11 cellular contexts compared by ENCODE assay signal in the genomic region with DNA sequence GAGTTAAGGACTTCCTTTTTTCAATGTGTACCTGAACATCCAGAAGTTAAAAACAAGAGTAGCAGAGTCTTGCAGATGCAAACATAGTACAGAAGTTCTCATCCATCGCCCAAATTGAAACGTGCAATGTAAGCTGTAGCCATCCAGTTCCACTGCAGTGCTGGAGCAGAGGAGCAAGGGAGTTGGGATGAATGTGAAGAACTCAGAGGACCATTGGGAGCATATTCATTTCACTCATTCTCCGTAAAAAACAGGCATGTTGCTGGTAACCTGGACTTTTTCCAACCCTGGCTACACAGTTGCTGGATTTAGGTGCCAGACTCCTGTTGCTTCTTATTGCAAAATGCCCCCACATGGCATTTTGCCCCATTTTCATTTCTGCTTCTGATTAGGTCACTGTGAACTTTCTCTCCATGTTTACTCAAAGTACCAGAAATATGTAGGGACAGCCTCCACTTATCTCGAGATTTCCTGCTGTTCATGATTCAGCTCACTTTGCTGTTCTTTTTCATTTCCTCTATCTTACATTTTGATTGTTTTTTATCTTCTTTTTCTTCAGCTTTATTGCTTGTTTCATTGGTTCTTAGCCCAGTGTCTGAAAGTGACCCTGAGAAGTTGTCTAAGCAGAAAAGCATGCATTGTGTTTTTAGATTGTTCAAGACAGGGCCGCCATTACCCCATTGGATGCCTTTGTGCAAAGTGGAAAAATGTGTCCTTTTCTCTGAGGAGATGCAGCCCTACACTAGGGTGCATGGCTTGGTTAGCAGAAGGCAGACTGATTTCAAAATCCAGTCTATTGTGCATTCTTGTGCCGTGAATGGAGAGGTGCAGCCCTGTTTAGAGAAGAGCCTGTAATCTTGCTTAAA.
DNase-seq lines count a peak whose midpoint lies in the region; ATAC-seq, FAIRE-seq and TF ChIP-seq lines count a peak whose summit lies in the region.
"Had no signal": no experiment of that assay in that cellular context is flagged by ENCODE, and none has a peak within 500 bp of the region (broad histone marks: within the 10 kb centered on the region; RNA-seq: fewer than 3 reads in every experiment).

No MANE protein-coding gene starts in this region.

- peaks cover 18% of the 10 kb centered on the region; the same call in 1 of the 2 replicates for H3F3A ChIP-seq in PC-9 (ENCODE audit: insufficient read depth, low read depth)

- H3K4me2 ChIP-seq in PC-9, result peak overlapping the region; percentile 6; the same call in 1 of the 2 replicates

- H3K9me3 ChIP-seq in right atrium auricular region (no peaks in the 10 kb centered on the region), PC-9 (ENCODE audit: insufficient read depth, low read depth) (no peaks in the 10 kb centered on the region), tibial artery (no peaks in the 10 kb centered on the region)

- ATAC-seq in left ventricle myocardium superior, result peak; percentile 37

- peaks cover 0 to 21% of the 10 kb centered on the region in 2 donors for H3K4me1 ChIP-seq in right atrium auricular region
- peaks cover 54% of the 10 kb centered on the region for H3K4me1 ChIP-seq in PC-9 (replicated peaks; ENCODE audit: insufficient read depth)
- H3K4me1 ChIP-seq in tibial artery, result peaks cover 0 to 24% (median 13%) of the 10 kb centered on the region in 4 donors

- no peaks in the 10 kb centered on the region for H3K9me2 ChIP-seq in PC-9 (ENCODE audit: insufficient read depth)

- DNase-seq in left ventricle myocardium superior (no peak), right atrium auricular region (ENCODE audit: low spot score) (no peak), PC-9 (peak in 1 of 2 experiments; percentile 39), fibroblast of the aortic adventitia (ENCODE audit: low read depth) (peak; percentile 99), tibial artery (peak in 1 of 2 donors; percentile 59), GM19239 (ENCODE audit: insufficient read length, low spot score) (no peak), kidney tubule cell (ENCODE audit: low spot score) (no peak), GM20000 (ENCODE audit: low spot score) (no peak)
- DNase-seq: activated CD4-positive, alpha-beta T cell treated with anti-CD3 and anti-CD28 coated beads, Interleukin-2, amount 50 U/mL, for 48 hours; DMS153; effector memory CD4-positive, alpha-beta T cell had no signal

- no peak overlapping the region for H3K4me3 ChIP-seq in right atrium auricular region
- no peak overlapping the region for H3K4me3 ChIP-seq in PC-9
- no peak overlapping the region for H3K4me3 ChIP-seq in fibroblast of the aortic adventitia (ENCODE audit: low read depth, low read length)
- no peak overlapping the region for H3K4me3 ChIP-seq in tibial artery

- POLR2A ChIA-PET in PC-9 (lab: Charles Lee; ENCODE audit: unreplicated experiment), result interaction anchor here (0.6 kb wide), 1 partner anchor 62 kb away, joined by 16 read pairs; no protein-coding TSS in a partner anchor

- no peak for TF ChIP-seq CTCF in right atrium auricular region (IDR thresholded peaks at IDR 0.05)
- TF ChIP-seq CTCF in PC-9 (conservative IDR thresholded peaks at IDR 0.05), result no peak
- TF ChIP-seq CTCF in fibroblast of the aortic adventitia (IDR thresholded peaks at IDR 0.05; ENCODE audit: insufficient read depth, low read length), result no peak
- TF ChIP-seq CTCF in tibial artery (IDR thresholded peaks at IDR 0.05), result no peak
- TF ChIP-seq CTCF in GM20000 (IDR thresholded peaks at IDR 0.05; ENCODE audit: extremely low read depth, missing control alignments), result no peak

- FAIRE-seq in GM19239 (lab: Jason Lieb, UNC), result no peak

- no peak overlapping the region for H2AFZ ChIP-seq in PC-9

- H3K27ac ChIP-seq in right atrium auricular region (no peak overlapping the region), PC-9 (peak overlapping the region; percentile 36; the same call in 1 of the 2 replicates), tibial artery (peak overlapping the region; percentile 3 to 28)

- H3K27me3 ChIP-seq in right atrium auricular region (no peaks in the 10 kb centered on the region), PC-9 (ENCODE audit: insufficient read depth, low read depth) (no peaks in the 10 kb centered on the region), tibial artery (no peaks in the 10 kb centered on the region)

- H3K79me2 ChIP-seq in PC-9 (ENCODE audit: low read depth), result no peaks in the 10 kb centered on the region

- H3K36me3 ChIP-seq in right atrium auricular region, result no peaks in the 10 kb centered on the region
- H3K36me3 ChIP-seq in PC-9 (ENCODE audit: low read depth), result no peaks in the 10 kb centered on the region
- no peaks in the 10 kb centered on the region for H3K36me3 ChIP-seq in tibial artery

- H4K20me1 ChIP-seq in PC-9 (ENCODE audit: insufficient read depth), result no peaks in the 10 kb centered on the region

- BruUV-seq in PC-9 (replicated peaks; lab: Mats Ljungman, UMichigan), result no TSS peak

- intact Hi-C loops in left ventricle myocardium superior (cut with micrococcal nuclease) (no loop called here), PC-9 (cut with micrococcal nuclease; ENCODE audit: unreplicated experiment) (loop anchor here (5.0 to 10.0 kb wide), 2 partner anchors 33 to 154 kb away; no protein-coding TSS in a partner anchor), tibial artery (cut with DNase I; ENCODE audit: low total_unique reads) (no loop called here)

- CTCF ChIA-PET in PC-9 (lab: Charles Lee), result interaction anchor here (1.4 kb wide), 1 partner anchor 82 kb away, joined by 3 read pairs; no protein-coding TSS in a partner anchor

Comparison
In these comparisons a context has a peak if more than half of its experiments do, and no peak if none do; other contexts are left out.
1. H3K27ac ChIP-seq: peak in PC-9 (single experiment) and tibial artery (2 of 2); none in right atrium auricular region (0 of 2).